In genomic region chr1:172637522-172637921, GRCh38 we compare ENCODE assay signal across 12 cellular contexts. TPM values are rescaled to one million over a fixed set of nuclear protein-coding genes. Genes with fewer than 3 reads are reported as not detected.
DNase-seq lines count a peak whose midpoint lies in the region; ATAC-seq and TF ChIP-seq lines count a peak whose summit lies in the region.
"Had no signal": no experiment of that assay in that cellular context is flagged by ENCODE, and none has a peak within 500 bp of the region (broad histone marks: within the 10 kb centered on the region; RNA-seq: fewer than 3 reads in every experiment).

No MANE protein-coding gene starts in this region.

- H3K4me1 Mint-ChIP-seq in stimulated activated naive B cell treated with anti-CD40 and anti-IgM and Interleukin-4, amounts not matched to agents 10 μg/mL and 1 μg/mL and 100 μg/mL, for 72 hours: peaks cover 18 to 27% of the 10 kb centered on the region in 2 donors

- peaks cover 0 to 3% of the 10 kb centered on the region in 2 donors for H3K9me3 Mint-ChIP-seq in stimulated activated naive B cell treated with anti-CD40 and anti-IgM and Interleukin-4, amounts not matched to agents 10 μg/mL and 1 μg/mL and 100 μg/mL, for 72 hours
- H3K9me3 Mint-ChIP-seq: activated B cell treated with CpG ODN at 0.5 μM for 24 hours; naive thymus-derived CD8-positive, alpha-beta T cell had no signal

- H3K27ac Mint-ChIP-seq in stimulated activated naive B cell treated with anti-CD40 and anti-IgM and Interleukin-4, amounts not matched to agents 10 μg/mL and 1 μg/mL and 100 μg/mL, for 72 hours: no peak overlapping the region
- H3K27ac Mint-ChIP-seq: activated B cell treated with CpG ODN at 0.5 μM for 24 hours had no signal

- DNase-seq in left ventricle myocardium superior (no peak), Right ventricle myocardium superior (no peak), fibroblast of villous mesenchyme (ENCODE audit: low read depth) (peak; percentile 77), NCI-H2107 (lab: John Stamatoyannopoulos, UW) (no peak), GM13976 (ENCODE audit: low spot score) (no peak)
- DNase-seq in activated CD4-positive, alpha-beta T cell treated with anti-CD3 and anti-CD28 coated beads, Interleukin-2, amount 50 U/mL, for 48 hours: peak; percentile 43 to 54
- DNase-seq in stimulated activated naive B cell treated with anti-CD40 and anti-IgM and Interleukin-4, amounts not matched to agents 10 μg/mL and 1 μg/mL and 100 μg/mL, for 72 hours: no peak
- DNase-seq: activated B cell treated with CpG ODN at 0.5 μM for 24 hours; COR-L47; naive thymus-derived CD8-positive, alpha-beta T cell; NCI-H345 had no signal

- TF ChIP-seq CTCF in fibroblast of villous mesenchyme (IDR thresholded peaks at IDR 0.05; ENCODE audit: insufficient read depth, low read depth, low read length): no peak
- TF ChIP-seq CTCF in GM13976 (IDR thresholded peaks at IDR 0.05; ENCODE audit: borderline replicate concordance, control extremely low read depth, extremely low read depth, insufficient read depth, missing control alignments): no peak

- peak; percentile 64 for ATAC-seq in left ventricle myocardium superior
- no peak for ATAC-seq in Right ventricle myocardium superior (ENCODE audit: poor library complexity)
- ATAC-seq in stimulated activated naive B cell treated with anti-CD40 and anti-IgM and Interleukin-4, amounts not matched to agents 10 μg/mL and 1 μg/mL and 100 μg/mL, for 72 hours (replicated peaks): peak; percentile 59 to 71
- ATAC-seq in GM18498 (IDR thresholded peaks at IDR 0.05; ENCODE audit: unreplicated experiment): no peak
- ATAC-seq: naive thymus-derived CD8-positive, alpha-beta T cell had no signal

- H3K4me3 ChIP-seq in fibroblast of villous mesenchyme (ENCODE audit: low read depth, low read length): no peak overlapping the region

- in situ Hi-C loops in GM13976 (cut with MboI; ENCODE audit: low sequenced_read_pairs, unreplicated experiment): no loop called here

- intact Hi-C loops in left ventricle myocardium superior (cut with micrococcal nuclease) (no loop called here), Right ventricle myocardium superior (cut with DNase I) (no loop called here)

- no peaks in the 10 kb centered on the region for H3K27me3 Mint-ChIP-seq in stimulated activated naive B cell treated with anti-CD40 and anti-IgM and Interleukin-4, amounts not matched to agents 10 μg/mL and 1 μg/mL and 100 μg/mL, for 72 hours
- H3K27me3 Mint-ChIP-seq: activated B cell treated with CpG ODN at 0.5 μM for 24 hours had no signal

- H3K4me3 Mint-ChIP-seq in stimulated activated naive B cell treated with anti-CD40 and anti-IgM and Interleukin-4, amounts not matched to agents 10 μg/mL and 1 μg/mL and 100 μg/mL, for 72 hours: no peak overlapping the region
- H3K4me3 Mint-ChIP-seq: activated B cell treated with CpG ODN at 0.5 μM for 24 hours had no signal

- H3K36me3 Mint-ChIP-seq in stimulated activated naive B cell treated with anti-CD40 and anti-IgM and Interleukin-4, amounts not matched to agents 10 μg/mL and 1 μg/mL and 100 μg/mL, for 72 hours: no peaks in the 10 kb centered on the region
- H3K36me3 Mint-ChIP-seq: naive thymus-derived CD8-positive, alpha-beta T cell had no signal

RNA-seq across cellular contexts. Expression of gene FASLG, which starts 21.4 kb away (rescaled TPM):
- 0.12 TPM for total RNA-seq in left ventricle myocardium superior
- total RNA-seq in Right ventricle myocardium superior: not detected
- not detected in 2 replicates for total RNA-seq in fibroblast of villous mesenchyme
- total RNA-seq: activated B cell treated with CpG ODN at 0.5 μM for 24 hours had no signal

Comparison
In these comparisons a context has a peak if more than half of its experiments do, and no peak if none do; other contexts are left out.
1. ATAC-seq: peak in left ventricle myocardium superior (single experiment) and stimulated activated naive B cell treated with anti-CD40 and anti-IgM and Interleukin-4, amounts not matched to agents 10 μg/mL and 1 μg/mL and 100 μg/mL, for 72 hours (2 of 2); none in Right ventricle myocardium superior (single experiment) and GM18498 (single experiment).
2. DNase-seq: peak in activated CD4-positive, alpha-beta T cell treated with anti-CD3 and anti-CD28 coated beads, Interleukin-2, amount 50 U/mL, for 48 hours (2 of 2) and fibroblast of villous mesenchyme (single experiment); none in left ventricle myocardium superior (single experiment), Right ventricle myocardium superior (single experiment), stimulated activated naive B cell treated with anti-CD40 and anti-IgM and Interleukin-4, amounts not matched to agents 10 μg/mL and 1 μg/mL and 100 μg/mL, for 72 hours (single experiment), NCI-H2107 (single experiment) and GM13976 (single experiment).